Comparison of ENCODE assay signal across 17 cellular contexts in genomic region chr14:95741051-95741490, GRCh38. TPM values are rescaled to one million over a fixed set of nuclear protein-coding genes. Genes with fewer than 3 reads are reported as not detected.
A peak's percentile ranks its signal among the peaks of the same experiment; 100 is the strongest.
DNase-seq lines count a peak whose midpoint lies in the region; FAIRE-seq lines count a peak whose summit lies in the region.
"Had no signal": no experiment of that assay in that cellular context is flagged by ENCODE, and none has a peak within 500 bp of the region (broad histone marks: within the 10 kb centered on the region; RNA-seq: fewer than 3 reads in every experiment).

No MANE protein-coding gene starts in this region.

- no peaks in the 10 kb centered on the region for H3K9me3 ChIP-seq in CD4-positive, alpha-beta memory T cell (ENCODE audit: control insufficient read depth in 1 of 2, low read length in 2 of 2)

- H3K27ac ChIP-seq in epithelial cell of prostate: peak overlapping the region; percentile 31
- H3K27ac ChIP-seq in CD4-positive, alpha-beta memory T cell (ENCODE audit: low read depth, low read length): no peak overlapping the region

- no peak overlapping the region for H3K4me3 ChIP-seq in CD4-positive, alpha-beta memory T cell (ENCODE audit: low read length in 2 of 2)

- intact Hi-C loops in CD4-positive, alpha-beta memory T cell (cut with micrococcal nuclease): no loop called here

- CTCF ChIA-PET in CD4-positive, alpha-beta memory T cell (lab: Charles Lee; ENCODE audit: partially characterized antibody): no interaction called here

- peaks cover 2 to 8% of the 10 kb centered on the region in 2 donors for H3K27me3 Mint-ChIP-seq in CD4-positive, alpha-beta memory T cell
- H3K27me3 Mint-ChIP-seq: stimulated activated naive B cell treated with anti-CD40 and anti-IgM and Interleukin-4, amounts not matched to agents 10 μg/mL and 1 μg/mL and 100 μg/mL, for 72 hours had no signal

- no peaks in the 10 kb centered on the region for H3K36me3 ChIP-seq in CD4-positive, alpha-beta memory T cell (ENCODE audit: insufficient read depth, low read length)

- peaks cover 4 to 12% (median 6%) of the 10 kb centered on the region in 4 donors for H3K4me1 Mint-ChIP-seq in CD4-positive, alpha-beta memory T cell

- H3K36me3 Mint-ChIP-seq in CD4-positive, alpha-beta memory T cell: peaks cover 0 to 6% of the 10 kb centered on the region in 2 donors

- peak; percentile 16 for FAIRE-seq in HTR-8/SVneo (lab: Jason Lieb, UNC)

- peaks cover 9% of the 10 kb centered on the region for H3K4me1 ChIP-seq in CD4-positive, alpha-beta memory T cell (ENCODE audit: insufficient read depth, low read length)

- H3K9me3 Mint-ChIP-seq in CD4-positive, alpha-beta memory T cell: peaks cover 0 to 22% (median 11%) of the 10 kb centered on the region in 8 donors

- POLR2A ChIA-PET in CD4-positive, alpha-beta memory T cell (lab: Charles Lee; ENCODE audit: partially characterized antibody): no interaction called here

- DNase-seq in COLO668 (lab: John Stamatoyannopoulos, UW; ENCODE audit: unreplicated experiment): peak; percentile 95
- peak; percentile 59 for DNase-seq in HTR-8/SVneo (ENCODE audit: insufficient read length, low spot score)
- DNase-seq in NCI-H2196 treated with DMSO at 0.1 percent for 48 hours (lab: John Stamatoyannopoulos, UW; ENCODE audit: unreplicated experiment): peak; percentile 56
- DNase-seq in epithelial cell of prostate (ENCODE audit: low read depth, low spot score): peak; percentile 83
- no peak for DNase-seq in kidney glomerular epithelial cell (lab: John Stamatoyannopoulos, UW)
- no peak for DNase-seq in NCI-H1048 (lab: John Stamatoyannopoulos, UW)
- no peak for DNase-seq in activated CD4-positive, alpha-beta T cell treated with anti-CD3 and anti-CD28 coated beads, Interleukin-2, amount 50 U/mL, for 48 hours
- DNase-seq in CD4-positive, alpha-beta memory T cell: no peak
- DNase-seq: activated CD8-positive, alpha-beta T cell treated with anti-CD3 and anti-CD28 coated beads, Interleukin-2, amount 10 ng/mL, durations not matched to agents 7 days and 5 days; activated gamma-delta T cell; central memory CD4-positive, alpha-beta T cell; stimulated activated naive B cell treated with anti-CD40 and anti-IgM and Interleukin-4, amounts not matched to agents 10 μg/mL and 1 μg/mL and 100 μg/mL, for 72 hours had no signal

- H3K27ac Mint-ChIP-seq in CD4-positive, alpha-beta memory T cell: no peak overlapping the region

- H3K4me3 Mint-ChIP-seq in CD4-positive, alpha-beta memory T cell: no peak overlapping the region
- H3K4me3 Mint-ChIP-seq: activated CD8-positive, alpha-beta T cell treated with anti-CD3 and anti-CD28 coated beads, Interleukin-2, amount 10 ng/mL, durations not matched to agents 7 days and 5 days; stimulated activated naive B cell treated with anti-CD40 and anti-IgM and Interleukin-4, amounts not matched to agents 10 μg/mL and 1 μg/mL and 100 μg/mL, for 72 hours had no signal

- H3K27me3 ChIP-seq in CD4-positive, alpha-beta memory T cell (ENCODE audit: insufficient read depth, low read length): no peaks in the 10 kb centered on the region

RNA-seq across cellular contexts. Expression of gene TCL1A, which starts 27.1 kb away (rescaled TPM):
- not detected for total RNA-seq in CD4-positive, alpha-beta memory T cell
- under 1 TPM in 1 of 2 donors, not detected in 1; 0.71 TPM for polyA plus RNA-seq in CD4-positive, alpha-beta memory T cell
- total RNA-seq: activated CD8-positive, alpha-beta T cell treated with anti-CD3 and anti-CD28 coated beads, Interleukin-2, amount 10 ng/mL, durations not matched to agents 7 days and 5 days; LHCN-M2; T-helper 2 cell treated with Interferon-gamma antibody and Interleukin-4, amounts not matched to agents 100 ng/mL and 5 ng/mL, for 36 hours had no signal
- polyA plus RNA-seq: esophagus had no signal

RNA-seq across cellular contexts. Expression of gene TCL1B, which starts 54.8 kb away (rescaled TPM):
- not detected for total RNA-seq in CD4-positive, alpha-beta memory T cell
- not detected for polyA plus RNA-seq in CD4-positive, alpha-beta memory T cell
- total RNA-seq: activated CD8-positive, alpha-beta T cell treated with anti-CD3 and anti-CD28 coated beads, Interleukin-2, amount 10 ng/mL, durations not matched to agents 7 days and 5 days; LHCN-M2; mucosa of gallbladder; posterior vena cava; T-helper 2 cell treated with Interferon-gamma antibody and Interleukin-4, amounts not matched to agents 100 ng/mL and 5 ng/mL, for 36 hours had no signal
- polyA plus RNA-seq: esophagus had no signal

Comparison
In these comparisons a context has a peak if more than half of its experiments do, and no peak if none do; other contexts are left out.
1. DNase-seq: peak in COLO668 (single experiment), HTR-8/SVneo (single experiment), NCI-H2196 treated with DMSO at 0.1 percent for 48 hours (single experiment) and epithelial cell of prostate (single experiment); none in kidney glomerular epithelial cell (single experiment), NCI-H1048 (single experiment), activated CD4-positive, alpha-beta T cell treated with anti-CD3 and anti-CD28 coated beads, Interleukin-2, amount 50 U/mL, for 48 hours (0 of 2) and CD4-positive, alpha-beta memory T cell (0 of 5).